ENCODE assay signal across 1 cellular context in the genomic region with DNA sequence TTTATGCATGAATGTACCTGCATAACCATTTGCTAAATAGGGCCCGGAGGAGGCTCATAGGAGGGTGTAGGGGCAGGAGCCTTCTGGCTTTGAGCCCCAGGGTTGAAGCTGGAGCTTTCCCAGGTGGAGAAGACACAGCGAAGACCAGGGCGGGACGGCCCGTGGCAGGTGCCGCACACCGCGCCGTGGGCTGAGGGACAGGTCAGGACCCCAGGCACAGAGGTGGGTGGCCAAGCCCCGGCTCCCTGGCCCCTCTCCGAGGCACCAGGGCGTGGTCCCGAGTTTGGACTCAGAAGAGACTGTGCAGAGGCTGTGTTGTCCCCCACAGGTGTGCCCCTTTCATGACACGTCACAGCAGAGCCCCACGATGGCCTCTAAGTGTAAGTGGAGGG.
TF ChIP-seq lines count a peak whose summit lies in the region.

No MANE protein-coding gene starts in this region.

TF ChIP-seq in HCT116, 20 proteins besides CTCF, POLR2A, EP300 and RAD21 (continued from another document):
- TF ChIP-seq ELF1 (IDR thresholded peaks at IDR 0.05; ENCODE audit: borderline replicate concordance, low read depth): no peak
- no peak for TF ChIP-seq SIN3A (IDR thresholded peaks at IDR 0.05; ENCODE audit: low read depth)
- TF ChIP-seq YY1 (IDR thresholded peaks at IDR 0.05; ENCODE audit: extremely low read depth, insufficient replicate concordance, low read depth, low read length): no peak
- no peak for TF ChIP-seq FOSL1 (IDR thresholded peaks at IDR 0.05; ENCODE audit: low read depth)
- TF ChIP-seq POLR2AphosphoS5 (IDR thresholded peaks at IDR 0.05; ENCODE audit: low read depth, low read length): no peak
- TF ChIP-seq CBX3 (IDR thresholded peaks at IDR 0.05; ENCODE audit: low read depth): no peak
TF ChIP-seq in HCT116: peak in this region for 0.
